In the genomic region with DNA sequence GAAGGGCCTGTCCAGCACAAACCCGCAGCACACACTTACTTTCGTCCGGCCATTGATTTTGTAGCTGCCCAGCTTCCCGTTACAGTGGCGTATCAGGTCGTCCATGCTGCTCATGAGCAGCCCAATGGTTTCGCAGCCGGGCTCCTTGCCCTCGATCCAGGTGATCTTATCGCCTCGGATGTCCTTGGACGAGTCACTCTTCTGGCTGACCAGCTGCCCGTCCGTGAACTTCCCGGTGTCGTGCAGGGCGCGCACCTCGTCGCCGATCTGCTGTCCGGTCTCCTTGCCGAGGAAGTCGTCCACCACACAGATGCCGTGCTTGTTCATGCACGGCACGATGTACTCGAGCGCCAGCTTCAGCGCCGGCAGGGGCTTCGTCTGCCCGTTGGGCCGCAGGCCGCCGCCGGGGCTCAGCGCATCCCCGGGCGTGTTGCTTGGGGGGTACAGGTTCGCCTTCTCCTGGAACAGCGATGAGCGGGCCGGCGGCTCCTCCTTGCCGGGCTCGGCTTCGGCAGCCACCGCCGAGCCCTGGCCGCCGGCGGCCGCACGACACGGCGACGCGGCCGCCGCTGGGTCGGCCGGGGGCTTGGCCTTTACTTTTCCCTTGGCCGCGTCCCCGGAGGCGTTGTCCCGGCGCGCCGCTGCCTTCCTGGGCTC, we compare ENCODE assay signal across 9 cellular contexts. TPM values are rescaled to one million over a fixed set of nuclear protein-coding genes. Genes with fewer than 3 reads are reported as not detected.
A peak's percentile ranks its signal among the peaks of the same experiment; 100 is the strongest.
DNase-seq lines count a peak whose midpoint lies in the region; ATAC-seq, FAIRE-seq and TF ChIP-seq lines count a peak whose summit lies in the region.
"Had no signal": no experiment of that assay in that cellular context is flagged by ENCODE, and none has a peak within 500 bp of the region (broad histone marks: within the 10 kb centered on the region; RNA-seq: fewer than 3 reads in every experiment).

No MANE protein-coding gene starts in this region.

- peaks cover 24% of the 10 kb centered on the region; the same call in 2 of the 3 replicates for H3K36me3 ChIP-seq in K562 (ENCODE audit: control insufficient read depth, insufficient read depth, low read length)
- H3K36me3 ChIP-seq in iPS-18a (ENCODE audit: control insufficient read depth, low read depth, low read length), result no peaks in the 10 kb centered on the region
- peaks cover 3 to 9% (median 6%) of the 10 kb centered on the region in 3 donors for H3K36me3 ChIP-seq in skeletal muscle tissue (ENCODE audit: control insufficient read depth in 3 of 3, insufficient read depth in 3 of 3, low read length in 3 of 3)

- H3K4me3 Mint-ChIP-seq in CD14-positive monocyte (peak overlapping the region; percentile 99 to 100), T-helper 17 cell (peak overlapping the region; percentile 100)

- H3K27ac Mint-ChIP-seq in CD14-positive monocyte (peak overlapping the region; percentile 76 to 92 (median 88)), T-helper 17 cell (peak overlapping the region; percentile 84)

- H3K9me3 Mint-ChIP-seq in CD14-positive monocyte, result no peaks in the 10 kb centered on the region

- H3K9me1 ChIP-seq in K562 (ENCODE audit: control insufficient read depth, insufficient read depth, low read length), result no peaks in the 10 kb centered on the region

- intact Hi-C loops in CD14-positive monocyte (cut with micrococcal nuclease) (loop anchor here (2.0 to 10.0 kb wide), 4 partner anchors 44 to 114 kb away; a partner anchor contains a TSS), K562 (cut with micrococcal nuclease) (loop anchor here (2.0 to 5.0 kb wide), 4 partner anchors 71 to 181 kb away; a partner anchor contains a TSS)

- no TSS peak for BruUV-seq in K562 (replicated peaks; lab: Mats Ljungman, UMichigan)

- peak overlapping the region; percentile 76 to 98 for H3K9ac ChIP-seq in K562 (ENCODE audit: insufficient read depth in 1 of 2, low read depth in 2 of 2, low read length in 2 of 2)
- peak overlapping the region; percentile 9 for H3K9ac ChIP-seq in iPS-18a (ENCODE audit: low read length)
- peak overlapping the region; percentile 78 to 95 (median 93) for H3K9ac ChIP-seq in skeletal muscle tissue (ENCODE audit: low read depth in 1 of 3, low read length in 3 of 3)

- 0 out of 2 replicates have a peak, but pooled peaks have one; percentile 40 for TF ChIP-seq POLR2A in K562 (conservative IDR thresholded peaks at IDR 0.05)

- H3K27me3 Mint-ChIP-seq in CD14-positive monocyte (ENCODE audit: low read depth in 3 of 3), result peaks cover 22 to 28% (median 27%) of the 10 kb centered on the region in 3 donors
- no peaks in the 10 kb centered on the region for H3K27me3 Mint-ChIP-seq in T-helper 17 cell

- ATAC-seq in GM19438 (IDR thresholded peaks at IDR 0.05; ENCODE audit: low read depth, unreplicated experiment) (peak; percentile 16), HG03520 (IDR thresholded peaks at IDR 0.05; ENCODE audit: unreplicated experiment) (peak; percentile 10), T-helper 17 cell (no peak), K562 (peak; percentile 35)

- no peaks in the 10 kb centered on the region for H3K27me3 ChIP-seq in K562 (ENCODE audit: control insufficient read depth in 2 of 2, insufficient read depth in 2 of 2, low read length in 2 of 2)
- H3K27me3 ChIP-seq in iPS-18a (ENCODE audit: control insufficient read depth, insufficient read depth, low read length), result peaks cover 79% of the 10 kb centered on the region
- no peaks in the 10 kb centered on the region for H3K27me3 ChIP-seq in skeletal muscle tissue (ENCODE audit: control insufficient read depth in 3 of 3, insufficient read depth in 3 of 3, low read length in 3 of 3)

- TF ChIP-seq EP300 in K562 (IDR thresholded peaks at IDR 0.05; ENCODE audit: low read length), result no peak

- H3K27ac ChIP-seq in K562 (ENCODE audit: extremely low read depth, low read depth, low read length) (peak overlapping the region; percentile 75), iPS-18a (ENCODE audit: low read length) (no peak overlapping the region), skeletal muscle tissue (ENCODE audit: low read depth, low read length) (peak overlapping the region; percentile 94)

- in situ Hi-C loops in K562 (cut with MboI), result no loop called here

- H3K4me2 ChIP-seq in K562 (ENCODE audit: insufficient read depth, low read length), result peak overlapping the region; percentile 93

- H3K4me1 Mint-ChIP-seq in CD14-positive monocyte (peaks cover 52% of the 10 kb centered on the region), T-helper 17 cell (peaks cover 41% of the 10 kb centered on the region)

- peak; percentile 42 for FAIRE-seq in K562 (lab: Jason Lieb, UNC)
- FAIRE-seq: TTC549 had no signal

- peaks cover 56% of the 10 kb centered on the region for H3K79me2 ChIP-seq in K562 (ENCODE audit: control insufficient read depth, insufficient read depth, low read length)

- H3K4me1 ChIP-seq in K562 (replicated peaks in 1 of 2; ENCODE audit: control insufficient read depth in 2 of 2, insufficient read depth in 2 of 2, low read length in 2 of 2) (peaks cover 19 to 26% of the 10 kb centered on the region in 2 experiments), iPS-18a (ENCODE audit: control insufficient read depth, low read depth, low read length) (peaks cover 14% of the 10 kb centered on the region), skeletal muscle tissue (ENCODE audit: control insufficient read depth in 3 of 3, insufficient read depth in 3 of 3, low read length in 3 of 3) (peaks cover 29 to 43% (median 38%) of the 10 kb centered on the region in 3 donors)

- TF ChIP-seq RAD21 in K562 (CRISPR knock-in tag; conservative IDR thresholded peaks at IDR 0.05 in 1 of 2, IDR thresholded peaks at IDR 0.05 in 1 of 2), result no peak

- peaks cover 8 to 11% of the 10 kb centered on the region in 2 donors for H3K36me3 Mint-ChIP-seq in CD14-positive monocyte
- peaks cover 3% of the 10 kb centered on the region for H3K36me3 Mint-ChIP-seq in T-helper 17 cell (ENCODE audit: low read depth)

- H3K4me3 ChIP-seq in K562, result peak overlapping the region; percentile 62
- H3K4me3 ChIP-seq in iPS-18a (ENCODE audit: low read length), result peak overlapping the region; percentile 77
- H3K4me3 ChIP-seq in skeletal muscle tissue (ENCODE audit: low read length in 3 of 3), result peak overlapping the region; percentile 78 to 93 (median 93)

- WGBS in K562 (ENCODE audit: insufficient coverage, low coverage, missing lambda C conversion rate), result under 1% methylated on average over 69 of the region's 71 CpGs

- H2AFZ ChIP-seq in K562 (ENCODE audit: low read depth, low read length), result peak overlapping the region; percentile 81

- TF ChIP-seq CTCF in CD14-positive monocyte (IDR thresholded peaks at IDR 0.05) (no peak), K562 (IDR thresholded peaks at IDR 0.05 in 2 of 3, conservative IDR thresholded peaks at IDR 0.05 in 1 of 3; ENCODE audit: insufficient read depth in 2 of 3, low read depth in 1 of 3, low read length in 3 of 3) (no peak)

- CTCF ChIA-PET in K562 (lab: Yijun Ruan, JAX; ENCODE audit: low intra/inter-chr PET ratio), result no interaction called here

- H3K9me3 ChIP-seq in T-helper 17 cell (ENCODE audit: control insufficient read depth, low read length, poor library complexity, severe bottlenecking) (no peaks in the 10 kb centered on the region), K562 (replicated peaks; ENCODE audit: control insufficient read depth, insufficient read depth, low read depth, low read length) (no peaks in the 10 kb centered on the region), iPS-18a (ENCODE audit: control insufficient read depth, low read depth, low read length) (no peaks in the 10 kb centered on the region), skeletal muscle tissue (ENCODE audit: control insufficient read depth in 3 of 3, low read length in 3 of 3) (no peaks in the 10 kb centered on the region)

- H4K20me1 ChIP-seq in K562 (replicated peaks; ENCODE audit: control insufficient read depth, insufficient read depth, low read length), result peaks cover 32% of the 10 kb centered on the region

- DNase-seq in CD14-positive monocyte (ENCODE audit: low spot score) (peak; percentile 58), T-helper 17 cell (peak; percentile 13 to 25 (median 15)), K562 (ENCODE audit: extremely low read depth in 1 of 4, low spot score in 3 of 4) (peak; percentile 59 to 83 (median 70)), NCI-H446 treated with DMSO at 0.1 percent for 48 hours (lab: John Stamatoyannopoulos, UW) (no peak)

- POLR2A ChIA-PET in K562 (lab: Yijun Ruan, JAX), result interaction anchor here (0.7 to 3.3 kb wide), 16 partner anchors 9 to 109 kb away, joined by 3 to 18 read pairs (median 4); no protein-coding TSS in a partner anchor

RNA-seq across cellular contexts. Expression of a gene that starts 1.0 kb away (rescaled TPM):
- polyA plus RNA-seq in CD14-positive monocyte (10 to 100 TPM; 23.1 to 27.7 TPM), K562 (2011; rRNA removed) (38.2 and 54.3 TPM in 2 replicates), K562 (2014; fragmentation: Illumina TruSeq; extraction: Trizol) (27.1 and 29.3 TPM in 2 replicates), K562 (2014; fragmentation: Nextera tagmentation; extraction: Ambion mirVana) (1 to 10 TPM; 5.2 to 5.6 TPM), K562 (2014; rRNA removed) (14.1 and 17.2 TPM in 2 replicates)
- total RNA-seq in T-helper 17 cell (10 to 100 TPM; 13.5 to 17.2 TPM), K562 (2014; rRNA removed) (18.4 TPM in 2 replicates), K562 (2014; rRNA removed; fragmentation: Illumina TruSeq; extraction: Trizol) (30.7 and 31.8 TPM in 2 replicates), K562 (2015; rRNA removed; fragmentation: Illumina TruSeq; extraction: Trizol) (31.4 and 32.9 TPM in 2 replicates), K562 (2021) (24.6 and 25.0 TPM in 2 replicates), skeletal muscle tissue (55.3 TPM)
- total RNA-seq in K562 (2011; cell fraction: chromatin; rRNA removed; ENCODE audit: low replicate concordance), result 9.0 and 24.6 TPM in 2 replicates
- total RNA-seq in K562 (2011; cell fraction: nucleolus; rRNA removed), result 8.0 and 10.8 TPM in 2 replicates
- total RNA-seq in K562 (2011; cell fraction: nucleoplasm; rRNA removed), result 13.1 and 13.6 TPM in 2 replicates
- polyA plus RNA-seq in K562 (2011; cell fraction: cytosol; rRNA removed), result 13.5 and 21.9 TPM in 2 replicates
- 6.9 and 13.0 TPM in 2 replicates for polyA plus RNA-seq in K562 (2011; cell fraction: nucleus; rRNA removed)
- polyA plus RNA-seq in K562 (2012), result 18.9 and 39.6 TPM in 2 replicates
- 106 and 110 TPM in 2 replicates for polyA minus RNA-seq in K562 (2011; rRNA and poly(A)+ RNA removed)
- 25.7 and 40.9 TPM in 2 replicates for polyA minus RNA-seq in K562 (2011; cell fraction: cytosol; rRNA and poly(A)+ RNA removed)
- polyA minus RNA-seq in K562 (2011; cell fraction: nucleus; rRNA and poly(A)+ RNA removed), result 13.1 and 21.5 TPM in 2 replicates

Comparison
In these comparisons a context has a peak if more than half of its experiments do, and no peak if none do; other contexts are left out.
1. H3K9ac ChIP-seq: peak in every context shown above with its lines; median percentile 93 in skeletal muscle tissue; 87 in K562; 9 in iPS-18a.